Comparison of ENCODE assay signal across 2 cellular contexts in genomic region chr7:115299379-115300038, GRCh38.
TF ChIP-seq lines count a peak whose summit lies in the region.

No MANE protein-coding gene starts in this region.

TF ChIP-seq in A549, 52 proteins besides CTCF, POLR2A, EP300 and RAD21:
- TF ChIP-seq ZC3H11A (IDR thresholded peaks at IDR 0.05) (no peak), BHLHE40 (IDR thresholded peaks at IDR 0.05; ENCODE audit: low read depth, low read length) (no peak), NFE2L2 (conservative IDR thresholded peaks at IDR 0.05; ENCODE audit: low read length) (no peak), CHD4 (IDR thresholded peaks at IDR 0.05; ENCODE audit: borderline replicate concordance) (no peak), GATA3 (IDR thresholded peaks at IDR 0.05; ENCODE audit: borderline replicate concordance) (no peak), PHF8 (IDR thresholded peaks at IDR 0.05; ENCODE audit: borderline replicate concordance, low read depth) (no peak), REST (IDR thresholded peaks at IDR 0.05) (no peak)
TF ChIP-seq in A549: peak in this region for 0.

TF ChIP-seq in IMR-90, 13 proteins besides CTCF, POLR2A, EP300 and RAD21:
- TF ChIP-seq USF2 (IDR thresholded peaks at IDR 0.05; ENCODE audit: low read depth, low read length) (no peak), MAZ (IDR thresholded peaks at IDR 0.05; ENCODE audit: borderline replicate concordance, low read depth, low read length) (no peak), RCOR1 (IDR thresholded peaks at IDR 0.05; ENCODE audit: insufficient replicate concordance, low read length) (no peak), MXI1 (IDR thresholded peaks at IDR 0.05; ENCODE audit: borderline replicate concordance, low read depth, low read length) (no peak), FOS (IDR thresholded peaks at IDR 0.05; ENCODE audit: low read depth, low read length) (no peak), CEBPB (IDR thresholded peaks at IDR 0.05; ENCODE audit: low read depth, low read length) (no peak), MAFK (IDR thresholded peaks at IDR 0.05; ENCODE audit: low read depth, low read length) (no peak), ELK1 (IDR thresholded peaks at IDR 0.05; ENCODE audit: borderline replicate concordance, low read depth, low read length) (no peak)
